ENCODE assay signal across 15 cellular contexts in genomic region chr5:178211095-178212048, GRCh38. TPM values are rescaled to one million over a fixed set of nuclear protein-coding genes. Genes with fewer than 3 reads are reported as not detected.
DNase-seq lines count a peak whose midpoint lies in the region; ATAC-seq and TF ChIP-seq lines count a peak whose summit lies in the region.
"Had no signal": no experiment of that assay in that cellular context is flagged by ENCODE, and none has a peak within 500 bp of the region (broad histone marks: within the 10 kb centered on the region; RNA-seq: fewer than 3 reads in every experiment).

No MANE protein-coding gene starts in this region.

- CTCF ChIA-PET in HCT116 (lab: Charles Lee): no interaction called here

- H3K27ac Mint-ChIP-seq in activated CD4-positive, alpha-beta T cell treated with anti-CD3 and anti-CD28 coated beads, Interleukin-2, amount 10 ng/mL, durations not matched to agents 24 days and 14 days: no peak overlapping the region
- peak overlapping the region; percentile 85 for H3K27ac Mint-ChIP-seq in activated T-helper 17 cell treated with anti-CD3 and anti-CD28 coated beads, Interleukin-2, amount 50 U/mL, for 72 hours
- H3K27ac Mint-ChIP-seq in nephron progenitor cell: peak overlapping the region; percentile 91

- TF ChIP-seq POLR2A in HCT116 (IDR thresholded peaks at IDR 0.05; ENCODE audit: borderline replicate concordance, extremely low read depth, insufficient read depth, insufficient read length): no peak

- peaks cover 6 to 20% of the 10 kb centered on the region in 2 experiments for H3K4me1 ChIP-seq in HCT116 (ENCODE audit: control insufficient read depth in 1 of 2, insufficient read depth in 2 of 2, low read length in 2 of 2)

- RAD21 ChIA-PET in HCT116 (lab: Charles Lee; ENCODE audit: low non-redundant PET in 1 of 2, low total read pairs in 2 of 2, uncharacterized antibody in 2 of 2, unreplicated experiment in 2 of 2): no interaction called here

- POLR2A ChIA-PET in HCT116 (lab: Charles Lee): no interaction called here

- H2AFZ ChIP-seq in HCT116 (ENCODE audit: low read depth, low read length, poor library complexity, severe bottlenecking): no peak overlapping the region

- H3K9me2 ChIP-seq in HCT116 (ENCODE audit: insufficient read depth): no peaks in the 10 kb centered on the region

- H3K27ac ChIP-seq in HCT116 (ENCODE audit: low read depth, low read length): no peak overlapping the region
- H3K27ac ChIP-seq: esophagus muscularis mucosa, lower lobe of right lung had no signal

- H3K27me3 ChIP-seq in HCT116 (ENCODE audit: insufficient read depth, low read length): no peaks in the 10 kb centered on the region
- H3K27me3 ChIP-seq: esophagus muscularis mucosa had no signal

- intact Hi-C loops in activated CD4-positive, alpha-beta T cell treated with anti-CD3 and anti-CD28 coated beads, Interleukin-2, amount 10 ng/mL, durations not matched to agents 24 days and 14 days (cut with micrococcal nuclease): no loop called here
- intact Hi-C loops in HCT116 (cut with micrococcal nuclease): no loop called here

- DNase-seq in activated CD4-positive, alpha-beta T cell treated with anti-CD3 and anti-CD28 coated beads, Interleukin-2, amount 10 ng/mL, durations not matched to agents 24 days and 14 days: peak; percentile 57
- no peak for DNase-seq in activated CD4-positive, alpha-beta T cell treated with anti-CD3 and anti-CD28 coated beads for 4 hours
- no peak for DNase-seq in HCT116 (ENCODE audit: low read depth, low spot score)
- no peak for DNase-seq in nephron progenitor cell
- DNase-seq in SW480 (ENCODE audit: low spot score): no peak
- no peak for DNase-seq in KG1 (lab: John Stamatoyannopoulos, UW)
- DNase-seq: ACHN; activated effector memory CD4-positive, alpha-beta T cell treated with anti-CD3 and anti-CD28 coated beads, Interleukin-2, amount 50 U/mL, for 16 hours; lower lobe of right lung; NCI-H187; NCI-H774 had no signal

- peaks cover 27% of the 10 kb centered on the region for H3K4me1 Mint-ChIP-seq in activated CD4-positive, alpha-beta T cell treated with anti-CD3 and anti-CD28 coated beads, Interleukin-2, amount 10 ng/mL, durations not matched to agents 24 days and 14 days
- H3K4me1 Mint-ChIP-seq in activated T-helper 17 cell treated with anti-CD3 and anti-CD28 coated beads, Interleukin-2, amount 50 U/mL, for 72 hours: peaks cover 33% of the 10 kb centered on the region
- peaks cover 19% of the 10 kb centered on the region for H3K4me1 Mint-ChIP-seq in nephron progenitor cell

- peaks cover 46% of the 10 kb centered on the region; the same call in 1 of the 2 replicates for H4K20me1 ChIP-seq in HCT116 (ENCODE audit: insufficient read depth)

- H3K4me3 Mint-ChIP-seq in activated CD4-positive, alpha-beta T cell treated with anti-CD3 and anti-CD28 coated beads, Interleukin-2, amount 10 ng/mL, durations not matched to agents 24 days and 14 days: no peak overlapping the region
- no peak overlapping the region for H3K4me3 Mint-ChIP-seq in activated T-helper 17 cell treated with anti-CD3 and anti-CD28 coated beads, Interleukin-2, amount 50 U/mL, for 72 hours
- H3K4me3 Mint-ChIP-seq in nephron progenitor cell: no peak overlapping the region

- H3K36me3 ChIP-seq in HCT116 (ENCODE audit: control insufficient read depth in 1 of 2, insufficient read depth in 2 of 2, low read length in 2 of 2): peaks cover 69 to 83% of the 10 kb centered on the region in 2 experiments

- peaks cover 84% of the 10 kb centered on the region for H3K36me3 Mint-ChIP-seq in activated CD4-positive, alpha-beta T cell treated with anti-CD3 and anti-CD28 coated beads, Interleukin-2, amount 10 ng/mL, durations not matched to agents 24 days and 14 days (ENCODE audit: low read depth)
- H3K36me3 Mint-ChIP-seq in activated T-helper 17 cell treated with anti-CD3 and anti-CD28 coated beads, Interleukin-2, amount 50 U/mL, for 72 hours (ENCODE audit: low read depth): peaks cover 100% of the 10 kb centered on the region
- peaks cover 70% of the 10 kb centered on the region for H3K36me3 Mint-ChIP-seq in nephron progenitor cell (ENCODE audit: low read depth)

- no peak overlapping the region for H3K4me2 ChIP-seq in HCT116 (ENCODE audit: low read length)

- TF ChIP-seq RAD21 in HCT116 (IDR thresholded peaks at IDR 0.05; ENCODE audit: low read depth): no peak

- peaks cover 60% of the 10 kb centered on the region for H3K79me2 ChIP-seq in HCT116 (ENCODE audit: insufficient read depth, low read length)

- H3K9ac ChIP-seq in HCT116 (ENCODE audit: low read length): no peak overlapping the region

- H3K4me3 ChIP-seq in HCT116 (replicated peaks in 1 of 2; ENCODE audit: low read depth in 1 of 2, low read length in 2 of 2): no peak overlapping the region
- H3K4me3 ChIP-seq: esophagus muscularis mucosa, lower lobe of right lung had no signal

- H3K27me3 Mint-ChIP-seq in activated CD4-positive, alpha-beta T cell treated with anti-CD3 and anti-CD28 coated beads, Interleukin-2, amount 10 ng/mL, durations not matched to agents 24 days and 14 days: no peaks in the 10 kb centered on the region
- no peaks in the 10 kb centered on the region for H3K27me3 Mint-ChIP-seq in activated T-helper 17 cell treated with anti-CD3 and anti-CD28 coated beads, Interleukin-2, amount 50 U/mL, for 72 hours
- H3K27me3 Mint-ChIP-seq in nephron progenitor cell (ENCODE audit: low read depth, poor library complexity): peaks cover 6% of the 10 kb centered on the region

- TF ChIP-seq CTCF in HCT116 (IDR thresholded peaks at IDR 0.05 in 2 of 3, conservative IDR thresholded peaks at IDR 0.05 in 1 of 3; ENCODE audit: borderline replicate concordance in 1 of 3, insufficient read depth in 1 of 3, low read depth in 2 of 3, low read length in 2 of 3) (no peak), nephron progenitor cell (IDR thresholded peaks at IDR 0.05) (no peak)

- no peaks in the 10 kb centered on the region for H3K9me3 Mint-ChIP-seq in activated CD4-positive, alpha-beta T cell treated with anti-CD3 and anti-CD28 coated beads, Interleukin-2, amount 10 ng/mL, durations not matched to agents 24 days and 14 days
- no peaks in the 10 kb centered on the region for H3K9me3 Mint-ChIP-seq in activated T-helper 17 cell treated with anti-CD3 and anti-CD28 coated beads, Interleukin-2, amount 50 U/mL, for 72 hours
- H3K9me3 Mint-ChIP-seq in nephron progenitor cell: no peaks in the 10 kb centered on the region

- ATAC-seq in HCT116 (peak; percentile 4), GM21515 (IDR thresholded peaks at IDR 0.05; ENCODE audit: unreplicated experiment) (no peak)
- no peak for ATAC-seq in activated T-helper 17 cell treated with anti-CD3 and anti-CD28 coated beads, Interleukin-2, amount 50 U/mL, for 72 hours (replicated peaks)
- ATAC-seq: lower lobe of right lung had no signal

- H3K9me3 ChIP-seq in HCT116 (ENCODE audit: control insufficient read depth in 1 of 2, insufficient read depth in 1 of 2, low read depth in 1 of 2, low read length in 2 of 2): no peaks in the 10 kb centered on the region
- H3K9me3 ChIP-seq: esophagus muscularis mucosa, lower lobe of right lung had no signal

- BruUV-seq in HCT116 (replicated peaks; lab: Mats Ljungman, UMichigan): no TSS peak

TF ChIP-seq in HCT116, 20 proteins besides CTCF, POLR2A, EP300 and RAD21 (continues in another document):
- TF ChIP-seq REST (IDR thresholded peaks at IDR 0.05; ENCODE audit: low read depth): no peak

RNA-seq across cellular contexts. Expression of gene HNRNPAB, which starts 7.0 kb away (rescaled TPM):
- 492 and 507 TPM in 2 replicates for total RNA-seq in activated CD4-positive, alpha-beta T cell treated with anti-CD3 and anti-CD28 coated beads, Interleukin-2, amount 10 ng/mL, durations not matched to agents 24 days and 14 days
- total RNA-seq in HCT116 (2021; ENCODE audit: unreplicated experiment): 273 TPM
- polyA plus RNA-seq in HCT116 (2012): 95.5 and 118 TPM in 2 replicates
- total RNA-seq in activated T-helper 17 cell treated with anti-CD3 and anti-CD28 coated beads, Interleukin-2, amount 50 U/mL, for 72 hours: 100 to 1,000 TPM; 154 to 390 TPM

RNA-seq across cellular contexts. Expression of gene PHYKPL, which starts 21.2 kb away (rescaled TPM):
- 77.8 and 85.9 TPM in 2 replicates for total RNA-seq in activated CD4-positive, alpha-beta T cell treated with anti-CD3 and anti-CD28 coated beads, Interleukin-2, amount 10 ng/mL, durations not matched to agents 24 days and 14 days
- total RNA-seq in HCT116 (2021; ENCODE audit: unreplicated experiment): 57.8 TPM
- polyA plus RNA-seq in HCT116 (2012): 40.9 and 42.3 TPM in 2 replicates
- 100 to 1,000 TPM in 1 of 2 donors, 10 to 100 TPM in 1; 91.9 to 112 TPM for total RNA-seq in activated T-helper 17 cell treated with anti-CD3 and anti-CD28 coated beads, Interleukin-2, amount 50 U/mL, for 72 hours

RNA-seq across cellular contexts. Expression of gene GMCL2, which starts 24.2 kb away (rescaled TPM):
- 0.07 TPM in 1 of 2 replicates, not detected in the other for total RNA-seq in activated CD4-positive, alpha-beta T cell treated with anti-CD3 and anti-CD28 coated beads, Interleukin-2, amount 10 ng/mL, durations not matched to agents 24 days and 14 days
- not detected for total RNA-seq in HCT116 (2021; ENCODE audit: unreplicated experiment)
- not detected in 2 replicates for polyA plus RNA-seq in HCT116 (2012)
- total RNA-seq in activated T-helper 17 cell treated with anti-CD3 and anti-CD28 coated beads, Interleukin-2, amount 50 U/mL, for 72 hours: not detected
- total RNA-seq: esophagus muscularis mucosa, lower lobe of right lung, osteocyte had no signal

RNA-seq across cellular contexts. Expression of gene NHP2, which starts 57.7 kb away (rescaled TPM):
- total RNA-seq in activated CD4-positive, alpha-beta T cell treated with anti-CD3 and anti-CD28 coated beads, Interleukin-2, amount 10 ng/mL, durations not matched to agents 24 days and 14 days: 267 and 273 TPM in 2 replicates
- 260 TPM for total RNA-seq in HCT116 (2021; ENCODE audit: unreplicated experiment)
- polyA plus RNA-seq in HCT116 (2012): 256 and 304 TPM in 2 replicates
- 100 to 1,000 TPM; 143 to 282 TPM for total RNA-seq in activated T-helper 17 cell treated with anti-CD3 and anti-CD28 coated beads, Interleukin-2, amount 50 U/mL, for 72 hours
